In the genomic region with DNA sequence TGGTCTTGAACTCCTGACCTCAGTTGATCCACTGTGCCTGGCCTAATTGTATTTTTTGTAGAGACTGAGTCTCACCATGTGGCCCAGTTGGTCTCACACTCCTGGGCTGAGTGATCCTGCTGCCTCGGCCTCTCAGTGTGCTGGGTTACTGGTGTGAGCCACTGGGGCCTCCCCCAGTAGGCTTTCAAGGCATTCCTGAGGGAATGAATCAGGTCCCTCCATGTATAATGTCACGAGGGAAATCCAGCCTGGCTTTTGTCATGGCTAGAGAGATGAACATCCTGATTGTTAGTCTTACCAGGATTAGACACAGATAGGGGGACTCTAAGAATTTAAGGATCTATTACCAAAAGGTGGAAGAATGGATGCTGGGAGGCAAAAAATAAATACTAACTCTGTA, we compare ENCODE assay signal across 26 cellular contexts. TPM values are rescaled to one million over a fixed set of nuclear protein-coding genes. Genes with fewer than 3 reads are reported as not detected.
DNase-seq lines count a peak whose midpoint lies in the region; ATAC-seq and TF ChIP-seq lines count a peak whose summit lies in the region.
"Had no signal": no experiment of that assay in that cellular context is flagged by ENCODE, and none has a peak within 500 bp of the region (broad histone marks: within the 10 kb centered on the region; RNA-seq: fewer than 3 reads in every experiment).

No MANE protein-coding gene starts in this region.

- H3K9me3 ChIP-seq in SK-N-SH (no peaks in the 10 kb centered on the region), smooth muscle cell (replicated peaks; ENCODE audit: low read depth) (no peaks in the 10 kb centered on the region)
- no peaks in the 10 kb centered on the region for H3K9me3 ChIP-seq in naive thymus-derived CD4-positive, alpha-beta T cell (ENCODE audit: control insufficient read depth in 2 of 3, low read length in 3 of 3)
- H3K9me3 ChIP-seq: breast epithelium, HAP-1, MG63, ovary, right lobe of liver, uterus had no signal

- ATAC-seq in SK-N-SH treated with all-trans-retinoic acid at 6 μM for 48 hours: no peak
- ATAC-seq in naive thymus-derived CD4-positive, alpha-beta T cell: no peak
- ATAC-seq in stimulated activated memory B cell treated with anti-CD40 and anti-IgM and Interleukin-4, amounts not matched to agents 10 μg/mL and 1 μg/mL and 100 μg/mL, for 72 hours: no peak
- ATAC-seq: GM12878, right lobe of liver had no signal

- H3K79me2 ChIP-seq in SK-N-SH (ENCODE audit: insufficient read depth): no peaks in the 10 kb centered on the region
- H3K79me2 ChIP-seq in smooth muscle cell (ENCODE audit: low read depth): no peaks in the 10 kb centered on the region

- H4K20me1 ChIP-seq in SK-N-SH (ENCODE audit: insufficient read depth): no peaks in the 10 kb centered on the region
- H4K20me1 ChIP-seq in smooth muscle cell (ENCODE audit: low read depth): no peaks in the 10 kb centered on the region
- H4K20me1 ChIP-seq: BLaER1 had no signal

- H3F3A ChIP-seq in SK-N-SH (replicated peaks; ENCODE audit: insufficient read depth): no peaks in the 10 kb centered on the region
- H3F3A ChIP-seq in smooth muscle cell (ENCODE audit: low read depth): no peaks in the 10 kb centered on the region

- H3K4me1 Mint-ChIP-seq in naive thymus-derived CD4-positive, alpha-beta T cell: no peaks in the 10 kb centered on the region
- H3K4me1 Mint-ChIP-seq in stimulated activated memory B cell treated with anti-CD40 and anti-IgM and Interleukin-4, amounts not matched to agents 10 μg/mL and 1 μg/mL and 100 μg/mL, for 72 hours: no peaks in the 10 kb centered on the region
- H3K4me1 Mint-ChIP-seq: activated naive CD8-positive, alpha-beta T cell treated with anti-CD3 and anti-CD28 coated beads for 36 hours had no signal

- H3K27ac ChIP-seq in SK-N-SH (ENCODE audit: low read depth in 2 of 2, low read length in 1 of 2): no peak overlapping the region
- peak overlapping the region; percentile 12 for H3K27ac ChIP-seq in smooth muscle cell (ENCODE audit: low read depth)
- no peak overlapping the region for H3K27ac ChIP-seq in naive thymus-derived CD4-positive, alpha-beta T cell (ENCODE audit: low read depth, low read length)
- H3K27ac ChIP-seq: 22Rv1, BLaER1, breast epithelium, ovary, right lobe of liver, uterus had no signal

- no peak for TF ChIP-seq RAD21 in SK-N-SH (IDR thresholded peaks at IDR 0.05; ENCODE audit: low read length)

- no peaks in the 10 kb centered on the region for H3K9me3 Mint-ChIP-seq in naive thymus-derived CD4-positive, alpha-beta T cell
- H3K9me3 Mint-ChIP-seq in stimulated activated memory B cell treated with anti-CD40 and anti-IgM and Interleukin-4, amounts not matched to agents 10 μg/mL and 1 μg/mL and 100 μg/mL, for 72 hours: no peaks in the 10 kb centered on the region
- H3K9me3 Mint-ChIP-seq: activated naive CD8-positive, alpha-beta T cell treated with anti-CD3 and anti-CD28 coated beads for 36 hours had no signal

- H3K9ac ChIP-seq in SK-N-SH (no peak overlapping the region), smooth muscle cell (ENCODE audit: low read depth) (no peak overlapping the region)
- H3K9ac ChIP-seq: BLaER1 had no signal

- no peaks in the 10 kb centered on the region for H3K9me2 ChIP-seq in SK-N-SH

- H3K4me3 ChIP-seq in SK-N-SH (ENCODE audit: low read depth in 2 of 2, low read length in 1 of 2) (no peak overlapping the region), smooth muscle cell (no peak overlapping the region)
- no peak overlapping the region for H3K4me3 ChIP-seq in naive thymus-derived CD4-positive, alpha-beta T cell (ENCODE audit: low read length)
- H3K4me3 ChIP-seq: BLaER1, breast epithelium, GM12878, HAP-1, lung, MG63, ovary, right lobe of liver, uterus had no signal

- H3K27me3 ChIP-seq in SK-N-SH (ENCODE audit: insufficient read depth) (no peaks in the 10 kb centered on the region), smooth muscle cell (ENCODE audit: low read depth) (no peaks in the 10 kb centered on the region)
- no peaks in the 10 kb centered on the region for H3K27me3 ChIP-seq in naive thymus-derived CD4-positive, alpha-beta T cell (ENCODE audit: control insufficient read depth in 2 of 2, insufficient read depth in 2 of 2, low read length in 2 of 2)
- H3K27me3 ChIP-seq: BLaER1, breast epithelium, MG63, ovary, right lobe of liver, uterus had no signal

- no peak overlapping the region for H3K4me3 Mint-ChIP-seq in naive thymus-derived CD4-positive, alpha-beta T cell
- H3K4me3 Mint-ChIP-seq in stimulated activated memory B cell treated with anti-CD40 and anti-IgM and Interleukin-4, amounts not matched to agents 10 μg/mL and 1 μg/mL and 100 μg/mL, for 72 hours: no peak overlapping the region
- H3K4me3 Mint-ChIP-seq: activated naive CD8-positive, alpha-beta T cell treated with anti-CD3 and anti-CD28 coated beads for 36 hours; activated T-helper 1 cell treated with anti-CD3 and anti-CD28 coated beads, Interleukin-12 subunit alpha, Interleukin-12 subunit beta, Interleukin-2, Interleukin-4 antibody, amounts not matched to agents 30 ng/mL and 10 ng/mL and 1 ng/mL, durations not matched to agents 14 hours and 24 hours and 36 hours; dendritic cell treated with granulocyte-macrophage colony-stimulating factor and Interleukin-4, amounts not matched to agents 40 ng/mL and 50 ng/mL, for 4 days had no signal

- TF ChIP-seq EP300 in SK-N-SH (IDR thresholded peaks at IDR 0.05; ENCODE audit: borderline replicate concordance in 1 of 2, low read depth in 1 of 2, low read length in 1 of 2): no peak

- no peak overlapping the region for H3K27ac Mint-ChIP-seq in naive thymus-derived CD4-positive, alpha-beta T cell
- H3K27ac Mint-ChIP-seq in stimulated activated memory B cell treated with anti-CD40 and anti-IgM and Interleukin-4, amounts not matched to agents 10 μg/mL and 1 μg/mL and 100 μg/mL, for 72 hours: no peak overlapping the region
- H3K27ac Mint-ChIP-seq: activated naive CD8-positive, alpha-beta T cell treated with anti-CD3 and anti-CD28 coated beads for 36 hours; activated T-helper 1 cell treated with anti-CD3 and anti-CD28 coated beads, Interleukin-12 subunit alpha, Interleukin-12 subunit beta, Interleukin-2, Interleukin-4 antibody, amounts not matched to agents 30 ng/mL and 10 ng/mL and 1 ng/mL, durations not matched to agents 14 hours and 24 hours and 36 hours; dendritic cell treated with granulocyte-macrophage colony-stimulating factor and Interleukin-4, amounts not matched to agents 40 ng/mL and 50 ng/mL, for 4 days had no signal

- no peak overlapping the region for H3K4me2 ChIP-seq in SK-N-SH
- no peak overlapping the region for H3K4me2 ChIP-seq in smooth muscle cell
- H3K4me2 ChIP-seq: BLaER1 had no signal

- WGBS in SK-N-SH (ENCODE audit: low lambda C conversion rate): 29% methylated on average over 1 of the region's 2 CpGs
- 0% methylated on average over 2 of the region's 2 CpGs for WGBS in smooth muscle cell (ENCODE audit: low lambda C conversion rate)

- TF ChIP-seq CTCF in SK-N-SH (IDR thresholded peaks at IDR 0.05) (no peak), smooth muscle cell (IDR thresholded peaks at IDR 0.05; ENCODE audit: borderline replicate concordance, insufficient read depth, poor library complexity, severe bottlenecking) (no peak)

- DNase-seq in SK-N-SH (no peak), RKO (ENCODE audit: low spot score) (peak; percentile 3), glomerular visceral epithelial cell (ENCODE audit: extremely low spot score) (peak; percentile 42), smooth muscle cell (lab: John Stamatoyannopoulos, UW; ENCODE audit: unreplicated experiment) (no peak), midbrain (lab: John Stamatoyannopoulos, UW) (no peak)
- DNase-seq in naive thymus-derived CD4-positive, alpha-beta T cell: no peak
- DNase-seq: activated CD4-positive, alpha-beta T cell treated with anti-CD3 and anti-CD28 coated beads for 1 hour; activated naive CD8-positive, alpha-beta T cell treated with anti-CD3 and anti-CD28 coated beads for 36 hours; Calu3; hippocampal formation; MG63; NCI-H1436; NCI-H524 treated with DMSO at 0.1 percent for 48 hours; ovary; right lobe of liver; uterus had no signal

- CTCF ChIA-PET in SK-N-SH (lab: Yijun Ruan, JAX): no interaction called here
- CTCF ChIA-PET in naive thymus-derived CD4-positive, alpha-beta T cell (lab: Charles Lee): no interaction called here

- H3K36me3 Mint-ChIP-seq in naive thymus-derived CD4-positive, alpha-beta T cell: peaks cover 0 to 19% (median 0%) of the 10 kb centered on the region in 5 donors
- peaks cover 10% of the 10 kb centered on the region for H3K36me3 Mint-ChIP-seq in stimulated activated memory B cell treated with anti-CD40 and anti-IgM and Interleukin-4, amounts not matched to agents 10 μg/mL and 1 μg/mL and 100 μg/mL, for 72 hours

- H3K4me1 ChIP-seq in SK-N-SH (ENCODE audit: control insufficient read depth in 1 of 2, insufficient read depth in 2 of 2, low read depth in 1 of 2, low read length in 1 of 2) (no peaks in the 10 kb centered on the region), smooth muscle cell (ENCODE audit: low read depth) (no peaks in the 10 kb centered on the region)
- H3K4me1 ChIP-seq in naive thymus-derived CD4-positive, alpha-beta T cell (ENCODE audit: control insufficient read depth in 2 of 2, insufficient read depth in 2 of 2, low read length in 2 of 2): no peaks in the 10 kb centered on the region
- H3K4me1 ChIP-seq: BLaER1, breast epithelium, right lobe of liver, uterus had no signal

- intact Hi-C loops in naive thymus-derived CD4-positive, alpha-beta T cell (cut with micrococcal nuclease): no loop called here

- POLR2A ChIA-PET in SK-N-SH (lab: Yijun Ruan, JAX): no interaction called here
- POLR2A ChIA-PET in naive thymus-derived CD4-positive, alpha-beta T cell (lab: Charles Lee): no interaction called here

- H3K36me3 ChIP-seq in SK-N-SH (replicated peaks in 1 of 2; ENCODE audit: control insufficient read depth in 1 of 2, insufficient read depth in 2 of 2, low read length in 1 of 2) (peaks cover 0 to 4% of the 10 kb centered on the region in 2 experiments), smooth muscle cell (ENCODE audit: low read depth) (no peaks in the 10 kb centered on the region)
- no peaks in the 10 kb centered on the region for H3K36me3 ChIP-seq in naive thymus-derived CD4-positive, alpha-beta T cell (ENCODE audit: control insufficient read depth in 2 of 3, insufficient read depth in 3 of 3, low read length in 3 of 3)
- H3K36me3 ChIP-seq: breast epithelium, HAP-1, MG63, ovary, right lobe of liver, uterus had no signal

- H2AFZ ChIP-seq in SK-N-SH (ENCODE audit: low read depth): no peak overlapping the region
- no peak overlapping the region for H2AFZ ChIP-seq in smooth muscle cell (ENCODE audit: low read depth)

- no peaks in the 10 kb centered on the region for H3K27me3 Mint-ChIP-seq in naive thymus-derived CD4-positive, alpha-beta T cell
- H3K27me3 Mint-ChIP-seq in stimulated activated memory B cell treated with anti-CD40 and anti-IgM and Interleukin-4, amounts not matched to agents 10 μg/mL and 1 μg/mL and 100 μg/mL, for 72 hours: no peaks in the 10 kb centered on the region
- H3K27me3 Mint-ChIP-seq: activated naive CD8-positive, alpha-beta T cell treated with anti-CD3 and anti-CD28 coated beads for 36 hours; dendritic cell treated with granulocyte-macrophage colony-stimulating factor and Interleukin-4, amounts not matched to agents 40 ng/mL and 50 ng/mL, for 4 days had no signal

RNA-seq across cellular contexts. Expression of a gene that starts 51.9 kb away (rescaled TPM):
- 11.7 and 13.5 TPM in 2 replicates for polyA plus RNA-seq in SK-N-SH (2012; rRNA removed)
- polyA plus RNA-seq in SK-N-SH (2012; cell fraction: cytosol; rRNA removed): 17.9 and 23.1 TPM in 2 replicates
- polyA plus RNA-seq in SK-N-SH (2012; cell fraction: nucleus; rRNA removed): 5.7 and 12.0 TPM in 2 replicates
- 53.7 and 64.3 TPM in 2 replicates for total RNA-seq in smooth muscle cell
- 29.2 and 33.2 TPM in 2 replicates for polyA plus RNA-seq in smooth muscle cell
- total RNA-seq in naive thymus-derived CD4-positive, alpha-beta T cell: 10 to 100 TPM; 30.2 to 77.4 (median 60.4) TPM
- 10 to 100 TPM; 25.2 to 25.5 TPM for polyA plus RNA-seq in naive thymus-derived CD4-positive, alpha-beta T cell

RNA-seq across cellular contexts. Expression of a gene that starts 52.2 kb away (rescaled TPM):
- 298 and 326 TPM in 2 replicates for polyA plus RNA-seq in SK-N-SH (2012; rRNA removed)
- 464 and 654 TPM in 2 replicates for polyA plus RNA-seq in SK-N-SH (2012; cell fraction: cytosol; rRNA removed)
- polyA plus RNA-seq in SK-N-SH (2012; cell fraction: nucleus; rRNA removed): 99.5 and 105 TPM in 2 replicates
- 369 and 467 TPM in 2 replicates for total RNA-seq in smooth muscle cell
- polyA plus RNA-seq in smooth muscle cell: 188 and 219 TPM in 2 replicates
- total RNA-seq in naive thymus-derived CD4-positive, alpha-beta T cell: 100 to 1,000 TPM in 2 of 5 experiments, 10 to 100 TPM in 3; 55.1 to 107 (median 89.7) TPM
- polyA plus RNA-seq in naive thymus-derived CD4-positive, alpha-beta T cell: 100 to 1,000 TPM; 245 to 418 TPM

Comparison
In these comparisons a context has a peak if more than half of its experiments do, and no peak if none do; other contexts are left out.
1. DNase-seq: peak in RKO (single experiment) and glomerular visceral epithelial cell (single experiment); none in SK-N-SH (single experiment), smooth muscle cell (single experiment), midbrain (single experiment) and naive thymus-derived CD4-positive, alpha-beta T cell (0 of 9).